20 cellular contexts compared by ENCODE assay signal in genomic region chr12:88501976-88502938, GRCh38.
DNase-seq lines count a peak whose midpoint lies in the region; ATAC-seq, FAIRE-seq and TF ChIP-seq lines count a peak whose summit lies in the region.
"Had no signal": no experiment of that assay in that cellular context is flagged by ENCODE, and none has a peak within 500 bp of the region (broad histone marks: within the 10 kb centered on the region; RNA-seq: fewer than 3 reads in every experiment).

No MANE protein-coding gene starts in this region.

- H2AFZ ChIP-seq in endothelial cell of umbilical vein (ENCODE audit: low read depth, low read length) = no peak overlapping the region

- H3K27ac ChIP-seq in endothelial cell of umbilical vein (ENCODE audit: insufficient read depth, low read depth, low read length) = no peak overlapping the region
- H3K27ac ChIP-seq in psoas muscle = no peak overlapping the region
- H3K27ac ChIP-seq: adrenal gland had no signal

- no peaks in the 10 kb centered on the region for H3K9me1 ChIP-seq in endothelial cell of umbilical vein (replicated peaks; ENCODE audit: control insufficient read depth, extremely low read depth, insufficient read depth, low read length)

- H3K79me2 ChIP-seq in endothelial cell of umbilical vein (ENCODE audit: control insufficient read depth, insufficient read depth, low read length) = no peaks in the 10 kb centered on the region

- intact Hi-C loops in endothelial cell of umbilical vein (cut with micrococcal nuclease) (no loop called here), psoas muscle (cut with DNase I) (loop anchor here in 1 of 2 donors (10.0 kb wide), 1 partner anchor 53 kb away; no protein-coding TSS in a partner anchor)

- no TSS peak for BruUV-seq in endothelial cell of umbilical vein (replicated peaks; lab: Mats Ljungman, UMichigan)

- no peak overlapping the region for H3K4me2 ChIP-seq in endothelial cell of umbilical vein (ENCODE audit: insufficient read depth, low read length)

- TF ChIP-seq POLR2A in endothelial cell of umbilical vein (IDR thresholded peaks at IDR 0.05; ENCODE audit: low read depth, low read length) = no peak

- H4K20me1 ChIP-seq in endothelial cell of umbilical vein (replicated peaks; ENCODE audit: control insufficient read depth, extremely low read depth, insufficient read depth, low read length) = no peaks in the 10 kb centered on the region

- H3K4me1 ChIP-seq in endothelial cell of umbilical vein (ENCODE audit: control insufficient read depth, extremely low read depth, insufficient read depth, low read length) = no peaks in the 10 kb centered on the region
- H3K4me1 ChIP-seq in psoas muscle = no peaks in the 10 kb centered on the region

- dilution Hi-C loops in endothelial cell of umbilical vein (cut with MboI; ENCODE audit: extremely low pct_ligation_motif_present, low sequenced_read_pairs) = no loop called here

- H3K27me3 Mint-ChIP-seq in osteocyte (ENCODE audit: unreplicated experiment) = no peaks in the 10 kb centered on the region
- H3K27me3 Mint-ChIP-seq: activated T-helper 17 cell treated with anti-CD3 and anti-CD28 coated beads, Interleukin-2, amount 50 U/mL, for 72 hours had no signal

- FAIRE-seq in endothelial cell of umbilical vein (lab: Jason Lieb, UNC) = no peak
- FAIRE-seq: colon had no signal

- H3K36me3 ChIP-seq in endothelial cell of umbilical vein (ENCODE audit: control insufficient read depth in 2 of 2, extremely low read depth in 1 of 2, insufficient read depth in 2 of 2, low read length in 2 of 2) (peaks cover 0 to 4% of the 10 kb centered on the region in 2 experiments), psoas muscle (ENCODE audit: insufficient read depth in 1 of 2, low read depth in 1 of 2) (peaks cover 0 to 15% of the 10 kb centered on the region in 2 donors)
- H3K36me3 ChIP-seq: adrenal gland had no signal

- no peak overlapping the region for H3K27ac Mint-ChIP-seq in osteocyte (ENCODE audit: unreplicated experiment)
- H3K27ac Mint-ChIP-seq: activated T-helper 17 cell treated with anti-CD3 and anti-CD28 coated beads, Interleukin-2, amount 50 U/mL, for 72 hours had no signal

- CTCF ChIA-PET in endothelial cell of umbilical vein (lab: Charles Lee) = interaction anchor here (1.1 kb wide), 1 partner anchor 492 kb away, joined by 3 read pairs; no protein-coding TSS in a partner anchor

- H3K36me3 Mint-ChIP-seq in osteocyte (ENCODE audit: unreplicated experiment) = peaks cover 2% of the 10 kb centered on the region

- POLR2A ChIA-PET in endothelial cell of umbilical vein (lab: Charles Lee) = no interaction called here

- peak; percentile 44 for ATAC-seq in left lobe of liver
- ATAC-seq in psoas muscle = no peak
- no peak for ATAC-seq in HG02759 (IDR thresholded peaks at IDR 0.05; ENCODE audit: unreplicated experiment)
- ATAC-seq: activated T-helper 17 cell treated with anti-CD3 and anti-CD28 coated beads, Interleukin-2, amount 50 U/mL, for 72 hours; Panc1 had no signal

- no peaks in the 10 kb centered on the region for H3K4me1 Mint-ChIP-seq in osteocyte (ENCODE audit: unreplicated experiment)
- H3K4me1 Mint-ChIP-seq: activated T-helper 17 cell treated with anti-CD3 and anti-CD28 coated beads, Interleukin-2, amount 50 U/mL, for 72 hours had no signal

- WGBS in psoas muscle, 3 donors = 52 to 55% (median 52%) methylated on average over 5 of the region's 5 CpGs

- H3K9me3 ChIP-seq in endothelial cell of umbilical vein (replicated peaks; ENCODE audit: control insufficient read depth, insufficient read depth, low read length) (no peaks in the 10 kb centered on the region), psoas muscle (no peaks in the 10 kb centered on the region)
- H3K9me3 ChIP-seq: adrenal gland, HAP-1 had no signal

- H3K9me3 Mint-ChIP-seq in osteocyte (ENCODE audit: unreplicated experiment) = no peaks in the 10 kb centered on the region

- no peaks in the 10 kb centered on the region for H3K27me3 ChIP-seq in endothelial cell of umbilical vein (ENCODE audit: control insufficient read depth in 2 of 2, insufficient read depth in 2 of 2, low read length in 2 of 2)
- no peaks in the 10 kb centered on the region for H3K27me3 ChIP-seq in psoas muscle (ENCODE audit: insufficient read depth in 3 of 3, low read length in 2 of 3)
- H3K27me3 ChIP-seq: adrenal gland had no signal

- H3K9ac ChIP-seq in endothelial cell of umbilical vein (replicated peaks; ENCODE audit: extremely low read depth, insufficient read depth, low read length) = no peak overlapping the region

- peak; percentile 48 for DNase-seq in EH (ENCODE audit: low read depth)
- peak; percentile 94 for DNase-seq in LNCaP clone FGC (ENCODE audit: low read depth)
- no peak for DNase-seq in endothelial cell of umbilical vein (ENCODE audit: low read depth, low spot score)
- DNase-seq in left lobe of liver (ENCODE audit: low spot score) = no peak
- no peak for DNase-seq in osteocyte (ENCODE audit: extremely low spot score, unreplicated experiment)
- DNase-seq in psoas muscle = no peak
- no peak for DNase-seq in GM03348 (ENCODE audit: low spot score)
- DNase-seq: adrenal gland; erythroblast; NCI-H1092; NCI-H2107; NCI-H748 treated with DMSO at 0.1 percent for 48 hours; stimulated activated CD4-positive, alpha-beta T cell treated with anti-CD3 and anti-CD28 coated beads, Interleukin-1b, Interleukin-23, amount 100 ng/mL, for 48 hours; substantia nigra; T-helper 1 cell had no signal

- 0 out of 2 replicates have a peak overlapping the region, but pooled peaks have one; percentile 5 for H3K4me3 ChIP-seq in LNCaP clone FGC (ENCODE audit: low read depth, low read length)
- H3K4me3 ChIP-seq in endothelial cell of umbilical vein (replicated peaks in 1 of 3; ENCODE audit: insufficient read depth in 1 of 3, low read depth in 1 of 3, low read length in 3 of 3) = no peak overlapping the region
- no peak overlapping the region for H3K4me3 ChIP-seq in psoas muscle
- H3K4me3 ChIP-seq: adrenal gland, HAP-1 had no signal

- no peak overlapping the region for H3K4me3 Mint-ChIP-seq in osteocyte (ENCODE audit: unreplicated experiment)
- H3K4me3 Mint-ChIP-seq: activated T-helper 17 cell treated with anti-CD3 and anti-CD28 coated beads, Interleukin-2, amount 50 U/mL, for 72 hours had no signal

- TF ChIP-seq CTCF in LNCaP clone FGC (IDR thresholded peaks at IDR 0.05; ENCODE audit: control insufficient read depth, extremely low read depth, insufficient read depth) (no peak), endothelial cell of umbilical vein (IDR thresholded peaks at IDR 0.05; ENCODE audit: extremely low read depth in 1 of 2, insufficient read depth in 1 of 2, low read depth in 1 of 2, low read length in 2 of 2) (no peak), osteocyte (IDR thresholded peaks at IDR 0.05) (no peak), psoas muscle (IDR thresholded peaks at IDR 0.05) (no peak)

TF ChIP-seq in endothelial cell of umbilical vein, 7 proteins besides CTCF, POLR2A, EP300 and RAD21:
- TF ChIP-seq JUN (IDR thresholded peaks at IDR 0.05; ENCODE audit: borderline replicate concordance, insufficient read depth, insufficient read length, low read depth) (peak; percentile 15), POLR2AphosphoS5 (IDR thresholded peaks at IDR 0.05; ENCODE audit: insufficient read depth, low read depth, low read length) (no peak)

Comparison
In these comparisons a context has a peak if more than half of its experiments do, and no peak if none do; other contexts are left out.
1. DNase-seq: peak in EH (single experiment) and LNCaP clone FGC (single experiment); none in endothelial cell of umbilical vein (single experiment), left lobe of liver (single experiment), osteocyte (single experiment), psoas muscle (0 of 2) and GM03348 (single experiment).